1 cellular context compared by ENCODE assay signal in the genomic region with DNA sequence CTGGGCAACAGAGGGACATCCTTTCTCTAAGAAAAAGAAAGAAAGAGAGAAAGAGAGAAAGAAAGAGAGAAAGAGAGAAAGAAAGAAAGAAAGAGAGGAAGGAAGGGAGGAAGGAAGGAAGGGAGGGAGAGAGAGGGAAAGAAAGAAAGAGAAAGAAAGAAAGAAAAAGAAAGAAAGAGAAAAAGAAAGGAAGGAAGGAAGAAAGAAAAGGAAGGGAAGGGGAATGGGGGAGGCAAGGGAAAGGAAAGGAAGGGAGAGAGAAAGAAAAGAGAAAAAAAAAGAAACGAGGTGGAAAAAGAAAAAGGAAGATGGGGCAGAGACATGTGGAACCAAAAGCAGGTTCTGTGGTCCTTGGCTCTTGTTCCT.
A peak's percentile ranks its signal among the peaks of the same experiment; 100 is the strongest.
TF ChIP-seq lines count a peak whose summit lies in the region.

No MANE protein-coding gene starts in this region.

TF ChIP-seq in K562, 482 proteins besides CTCF, POLR2A, EP300 and RAD21 (continued from another document):
- TF ChIP-seq OTX1 (CRISPR knock-in tag; IDR thresholded peaks at IDR 0.05) = 0 out of 2 replicates have a peak, but pooled peaks have one; percentile 16
TF ChIP-seq in K562: peak in this region for 2.
